Comparison of ENCODE assay signal across 14 cellular contexts in the genomic region with DNA sequence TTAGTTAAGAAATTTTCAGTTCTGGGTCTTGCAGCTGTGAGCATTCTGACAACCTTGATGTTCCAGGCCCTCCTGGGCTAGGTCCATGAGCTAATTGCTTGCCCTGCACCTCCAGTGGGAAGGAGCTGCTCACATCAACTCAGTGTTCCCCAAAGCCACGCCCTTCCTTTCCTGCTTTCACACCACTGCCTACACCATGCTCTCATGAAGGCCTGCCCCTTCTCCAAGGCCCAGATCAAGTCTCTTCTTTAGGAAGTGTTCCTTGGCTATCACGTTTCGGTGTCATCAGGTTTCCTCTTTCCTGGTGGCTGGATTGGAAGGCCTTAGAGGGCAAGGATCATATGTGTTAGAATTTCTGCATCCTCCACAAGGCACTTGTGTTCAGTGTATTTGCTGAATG. TPM values are rescaled to one million over a fixed set of nuclear protein-coding genes. Genes with fewer than 3 reads are reported as not detected.
DNase-seq lines count a peak whose midpoint lies in the region; ATAC-seq, FAIRE-seq and TF ChIP-seq lines count a peak whose summit lies in the region.
"Had no signal": no experiment of that assay in that cellular context is flagged by ENCODE, and none has a peak within 500 bp of the region (broad histone marks: within the 10 kb centered on the region; RNA-seq: fewer than 3 reads in every experiment).

No MANE protein-coding gene starts in this region.

- ATAC-seq in gastrocnemius medialis (peak; percentile 2 to 70), HG02759 (IDR thresholded peaks at IDR 0.05; ENCODE audit: unreplicated experiment) (no peak), GM18907 (IDR thresholded peaks at IDR 0.05; ENCODE audit: unreplicated experiment) (no peak)

- peaks cover 7% of the 10 kb centered on the region for H3K9me3 Mint-ChIP-seq in T-helper 2 cell treated with Interferon-gamma antibody and Interleukin-4, amounts not matched to agents 5 μg/mL and 100 μg/mL, for 36 hours

- no peaks in the 10 kb centered on the region for H3K27me3 ChIP-seq in OCI-LY1 (ENCODE audit: insufficient read depth, low read length)
- no peaks in the 10 kb centered on the region for H3K27me3 ChIP-seq in endothelial cell of umbilical vein (ENCODE audit: control insufficient read depth in 2 of 2, insufficient read depth in 2 of 2, low read length in 2 of 2)
- no peaks in the 10 kb centered on the region for H3K27me3 ChIP-seq in gastrocnemius medialis
- H3K27me3 ChIP-seq: brain microvascular endothelial cell, transverse colon had no signal

- dilution Hi-C loops in endothelial cell of umbilical vein (cut with MboI; ENCODE audit: extremely low pct_ligation_motif_present, low sequenced_read_pairs) = no loop called here

- TF ChIP-seq CTCF in OCI-LY1 (IDR thresholded peaks at IDR 0.05; ENCODE audit: low read length) (no peak), endothelial cell of umbilical vein (IDR thresholded peaks at IDR 0.05; ENCODE audit: extremely low read depth in 1 of 2, insufficient read depth in 1 of 2, low read depth in 1 of 2, low read length in 2 of 2) (no peak), gastrocnemius medialis (IDR thresholded peaks at IDR 0.05 in 4 of 5, conservative IDR thresholded peaks at IDR 0.05 in 1 of 5) (no peak)

- H3K9me3 ChIP-seq in OCI-LY1 (ENCODE audit: low read length) = no peaks in the 10 kb centered on the region
- no peaks in the 10 kb centered on the region for H3K9me3 ChIP-seq in endothelial cell of umbilical vein (replicated peaks; ENCODE audit: control insufficient read depth, insufficient read depth, low read length)
- H3K9me3 ChIP-seq in gastrocnemius medialis = no peaks in the 10 kb centered on the region
- H3K9me3 ChIP-seq: transverse colon had no signal

- H2AFZ ChIP-seq in OCI-LY1 (ENCODE audit: low read length) = no peak overlapping the region
- H2AFZ ChIP-seq in endothelial cell of umbilical vein (ENCODE audit: low read depth, low read length) = no peak overlapping the region

- H3K4me2 ChIP-seq in OCI-LY1 (ENCODE audit: low read length) (no peak overlapping the region), endothelial cell of umbilical vein (ENCODE audit: insufficient read depth, low read length) (no peak overlapping the region)

- BruUV-seq in endothelial cell of umbilical vein (replicated peaks; lab: Mats Ljungman, UMichigan) = no TSS peak

- intact Hi-C loops in endothelial cell of umbilical vein (cut with micrococcal nuclease) = no loop called here
- intact Hi-C loops in gastrocnemius medialis (cut with DNase I; ENCODE audit: low total_unique reads) = loop anchor here (5.0 kb wide), 1 partner anchor 255 kb away; the partner anchor contains the start of gene ANKRD36C

- no peak overlapping the region for H3K4me3 ChIP-seq in OCI-LY1 (ENCODE audit: low read depth, low read length, poor library complexity, severe bottlenecking)
- H3K4me3 ChIP-seq in endothelial cell of umbilical vein (replicated peaks in 1 of 3; ENCODE audit: insufficient read depth in 1 of 3, low read depth in 1 of 3, low read length in 3 of 3) = no peak overlapping the region
- no peak overlapping the region for H3K4me3 ChIP-seq in gastrocnemius medialis
- H3K4me3 ChIP-seq: transverse colon had no signal

- no peak for DNase-seq in T-helper 2 cell treated with Interferon-gamma antibody and Interleukin-4, amounts not matched to agents 5 μg/mL and 100 μg/mL, for 36 hours (ENCODE audit: low spot score)
- DNase-seq in T-helper 2 cell (no peak), endothelial cell of umbilical vein (ENCODE audit: low read depth, low spot score) (no peak), gastrocnemius medialis (peak; percentile 54 to 65), pons (ENCODE audit: low spot score) (no peak)
- DNase-seq: brain microvascular endothelial cell, DMS79, glutamatergic neuron, NCI-H1048, NCI-H524 treated with DMSO at 0.1 percent for 48 hours, transverse colon had no signal

- no peak overlapping the region for H3K9ac ChIP-seq in OCI-LY1 (ENCODE audit: low read length)
- no peak overlapping the region for H3K9ac ChIP-seq in endothelial cell of umbilical vein (replicated peaks; ENCODE audit: extremely low read depth, insufficient read depth, low read length)

- 0 out of 2 replicates have a peak, but pooled peaks cover 3% of the 10 kb centered on the region for H3F3A ChIP-seq in OCI-LY1 (ENCODE audit: insufficient read depth, low read length)

- no peaks in the 10 kb centered on the region for H3K79me2 ChIP-seq in OCI-LY1 (ENCODE audit: insufficient read depth, low read length)
- H3K79me2 ChIP-seq in endothelial cell of umbilical vein (ENCODE audit: control insufficient read depth, insufficient read depth, low read length) = no peaks in the 10 kb centered on the region

- in situ Hi-C loops in gastrocnemius medialis (cut with MboI; ENCODE audit: low sequenced_read_pairs in 4 of 4) = no loop called here

- peaks cover 53% of the 10 kb centered on the region for H3K36me3 Mint-ChIP-seq in T-helper 2 cell treated with Interferon-gamma antibody and Interleukin-4, amounts not matched to agents 5 μg/mL and 100 μg/mL, for 36 hours (ENCODE audit: low read depth)

- H3K27ac Mint-ChIP-seq in T-helper 2 cell treated with Interferon-gamma antibody and Interleukin-4, amounts not matched to agents 5 μg/mL and 100 μg/mL, for 36 hours = peak overlapping the region; percentile 70

- no peaks in the 10 kb centered on the region for H3K27me3 Mint-ChIP-seq in T-helper 2 cell treated with Interferon-gamma antibody and Interleukin-4, amounts not matched to agents 5 μg/mL and 100 μg/mL, for 36 hours (ENCODE audit: low read depth)

- peak overlapping the region; percentile 52 for H3K4me3 Mint-ChIP-seq in T-helper 2 cell treated with Interferon-gamma antibody and Interleukin-4, amounts not matched to agents 5 μg/mL and 100 μg/mL, for 36 hours

- TF ChIP-seq POLR2A in endothelial cell of umbilical vein (IDR thresholded peaks at IDR 0.05; ENCODE audit: low read depth, low read length) (no peak), gastrocnemius medialis (IDR thresholded peaks at IDR 0.05) (no peak)

- H3K27ac ChIP-seq in OCI-LY1 (ENCODE audit: low read depth, low read length, poor library complexity, severe bottlenecking) (peak overlapping the region; percentile 13), endothelial cell of umbilical vein (ENCODE audit: insufficient read depth, low read depth, low read length) (no peak overlapping the region), gastrocnemius medialis (peak overlapping the region; percentile 39 to 70 (median 52))
- H3K27ac ChIP-seq: transverse colon had no signal

- CTCF ChIA-PET in endothelial cell of umbilical vein (lab: Charles Lee) = interaction anchor here (0.7 to 0.9 kb wide), 2 partner anchors 20 to 32 kb away, joined by 3 read pairs; no protein-coding TSS in a partner anchor

- peak; percentile 52 for FAIRE-seq in endothelial cell of umbilical vein (lab: Jason Lieb, UNC)

- H3K9me1 ChIP-seq in endothelial cell of umbilical vein (replicated peaks; ENCODE audit: control insufficient read depth, extremely low read depth, insufficient read depth, low read length) = no peaks in the 10 kb centered on the region

- POLR2A ChIA-PET in endothelial cell of umbilical vein (lab: Charles Lee) = interaction anchor here (0.9 kb wide), 1 partner anchor 39 kb away, joined by 3 read pairs; the partner anchor contains the start of gene STARD7

- H3K9me2 ChIP-seq in OCI-LY1 (ENCODE audit: low read depth, low read length) = no peaks in the 10 kb centered on the region

- peaks cover 49% of the 10 kb centered on the region for H3K4me1 Mint-ChIP-seq in T-helper 2 cell treated with Interferon-gamma antibody and Interleukin-4, amounts not matched to agents 5 μg/mL and 100 μg/mL, for 36 hours (ENCODE audit: low read depth)

- H3K36me3 ChIP-seq in OCI-LY1 (ENCODE audit: insufficient read depth, low read length) (peaks cover 6% of the 10 kb centered on the region; the same call in 1 of the 2 replicates), endothelial cell of umbilical vein (ENCODE audit: control insufficient read depth in 2 of 2, extremely low read depth in 1 of 2, insufficient read depth in 2 of 2, low read length in 2 of 2) (no peaks in the 10 kb centered on the region), gastrocnemius medialis (no peaks in the 10 kb centered on the region)
- H3K36me3 ChIP-seq: brain microvascular endothelial cell had no signal

- H3K4me1 ChIP-seq in OCI-LY1 (ENCODE audit: insufficient read depth, low read length, severe bottlenecking) (peaks cover 18% of the 10 kb centered on the region), endothelial cell of umbilical vein (ENCODE audit: control insufficient read depth, extremely low read depth, insufficient read depth, low read length) (peaks cover 43% of the 10 kb centered on the region), gastrocnemius medialis (peaks cover 59 to 76% of the 10 kb centered on the region in 2 donors)

- H4K20me1 ChIP-seq in OCI-LY1 (ENCODE audit: insufficient read depth, low read length) (no peaks in the 10 kb centered on the region), endothelial cell of umbilical vein (replicated peaks; ENCODE audit: control insufficient read depth, extremely low read depth, insufficient read depth, low read length) (no peaks in the 10 kb centered on the region)

RNA-seq across cellular contexts. Expression of gene TMEM127, which starts 18.8 kb away (rescaled TPM):
- total RNA-seq in endothelial cell of umbilical vein (41.5 and 48.4 TPM in 2 replicates), gastrocnemius medialis (10 to 100 TPM; 27.1 to 38.8 (median 30.9) TPM)
- 75.7 and 94.0 TPM in 2 replicates for polyA plus RNA-seq in endothelial cell of umbilical vein
- polyA plus RNA-seq in endothelial cell of umbilical vein (2011; cell fraction: cytosol; rRNA removed) = 34.4 and 37.7 TPM in 2 replicates
- polyA plus RNA-seq in endothelial cell of umbilical vein (2011; cell fraction: nucleus; rRNA removed) = 19.7 and 23.1 TPM in 2 replicates
- polyA plus RNA-seq in endothelial cell of umbilical vein (2012) = 36.8 and 38.3 TPM in 2 replicates
- 80.1 and 89.1 TPM in 2 replicates for polyA minus RNA-seq in endothelial cell of umbilical vein
- 13.4 TPM for polyA minus RNA-seq in endothelial cell of umbilical vein (2011; cell fraction: cytosol; rRNA and poly(A)+ RNA removed)
- polyA minus RNA-seq in endothelial cell of umbilical vein (2011; cell fraction: nucleus; rRNA and poly(A)+ RNA removed) = 17.0 and 20.1 TPM in 2 replicates

RNA-seq across cellular contexts. Expression of gene CIAO1, which starts 19.0 kb away (rescaled TPM):
- total RNA-seq in endothelial cell of umbilical vein (64.3 and 70.7 TPM in 2 replicates), gastrocnemius medialis (100 to 1,000 TPM in 1 of 4 donors, 10 to 100 TPM in 3; 73.5 to 102 (median 95.6) TPM)
- polyA plus RNA-seq in endothelial cell of umbilical vein = 119 and 120 TPM in 2 replicates
- polyA plus RNA-seq in endothelial cell of umbilical vein (2011; cell fraction: cytosol; rRNA removed) = 107 and 108 TPM in 2 replicates
- 80.9 and 83.0 TPM in 2 replicates for polyA plus RNA-seq in endothelial cell of umbilical vein (2011; cell fraction: nucleus; rRNA removed)
- 71.2 and 74.6 TPM in 2 replicates for polyA plus RNA-seq in endothelial cell of umbilical vein (2012)
- 113 TPM in 2 replicates for polyA minus RNA-seq in endothelial cell of umbilical vein
- 74.0 TPM for polyA minus RNA-seq in endothelial cell of umbilical vein (2011; cell fraction: cytosol; rRNA and poly(A)+ RNA removed)
- polyA minus RNA-seq in endothelial cell of umbilical vein (2011; cell fraction: nucleus; rRNA and poly(A)+ RNA removed) = 28.6 and 28.9 TPM in 2 replicates

RNA-seq across cellular contexts. Expression of gene STARD7, which starts 38.4 kb away (rescaled TPM):
- total RNA-seq in endothelial cell of umbilical vein = 107 and 132 TPM in 2 replicates
- polyA plus RNA-seq in endothelial cell of umbilical vein = 48.5 and 61.2 TPM in 2 replicates
- 52.0 and 52.6 TPM in 2 replicates for polyA plus RNA-seq in endothelial cell of umbilical vein (2011; cell fraction: cytosol; rRNA removed)
- polyA plus RNA-seq in endothelial cell of umbilical vein (2011; cell fraction: nucleus; rRNA removed) = 51.8 and 62.4 TPM in 2 replicates
- 78.9 and 93.4 TPM in 2 replicates for polyA plus RNA-seq in endothelial cell of umbilical vein (2012)
- polyA minus RNA-seq in endothelial cell of umbilical vein = 91.0 and 105 TPM in 2 replicates
- 80.0 TPM for polyA minus RNA-seq in endothelial cell of umbilical vein (2011; cell fraction: cytosol; rRNA and poly(A)+ RNA removed)
- 51.1 and 56.5 TPM in 2 replicates for polyA minus RNA-seq in endothelial cell of umbilical vein (2011; cell fraction: nucleus; rRNA and poly(A)+ RNA removed)
- 100 to 1,000 TPM; 237 to 512 (median 313) TPM for total RNA-seq in gastrocnemius medialis

RNA-seq across cellular contexts. Expression of gene SNRNP200, which starts 58.3 kb away (rescaled TPM):
- 117 and 124 TPM in 2 replicates for total RNA-seq in endothelial cell of umbilical vein
- 142 and 155 TPM in 2 replicates for polyA plus RNA-seq in endothelial cell of umbilical vein
- polyA plus RNA-seq in endothelial cell of umbilical vein (2011; cell fraction: cytosol; rRNA removed) = 139 and 142 TPM in 2 replicates
- 301 and 322 TPM in 2 replicates for polyA plus RNA-seq in endothelial cell of umbilical vein (2011; cell fraction: nucleus; rRNA removed)
- 94.1 and 116 TPM in 2 replicates for polyA plus RNA-seq in endothelial cell of umbilical vein (2012)
- 296 and 312 TPM in 2 replicates for polyA minus RNA-seq in endothelial cell of umbilical vein
- 167 TPM for polyA minus RNA-seq in endothelial cell of umbilical vein (2011; cell fraction: cytosol; rRNA and poly(A)+ RNA removed)
- 108 and 136 TPM in 2 replicates for polyA minus RNA-seq in endothelial cell of umbilical vein (2011; cell fraction: nucleus; rRNA and poly(A)+ RNA removed)
- total RNA-seq in gastrocnemius medialis = 10 to 100 TPM; 51.1 to 89.8 (median 67.4) TPM

Comparison
In these comparisons a context has a peak if more than half of its experiments do, and no peak if none do; other contexts are left out.
1. DNase-seq: peak in gastrocnemius medialis (2 of 2); none in T-helper 2 cell treated with Interferon-gamma antibody and Interleukin-4, amounts not matched to agents 5 μg/mL and 100 μg/mL, for 36 hours (single experiment), T-helper 2 cell (0 of 5), endothelial cell of umbilical vein (single experiment) and pons (single experiment).
2. ATAC-seq: peak in gastrocnemius medialis (2 of 2); none in HG02759 (single experiment) and GM18907 (single experiment).